In the genomic region with DNA sequence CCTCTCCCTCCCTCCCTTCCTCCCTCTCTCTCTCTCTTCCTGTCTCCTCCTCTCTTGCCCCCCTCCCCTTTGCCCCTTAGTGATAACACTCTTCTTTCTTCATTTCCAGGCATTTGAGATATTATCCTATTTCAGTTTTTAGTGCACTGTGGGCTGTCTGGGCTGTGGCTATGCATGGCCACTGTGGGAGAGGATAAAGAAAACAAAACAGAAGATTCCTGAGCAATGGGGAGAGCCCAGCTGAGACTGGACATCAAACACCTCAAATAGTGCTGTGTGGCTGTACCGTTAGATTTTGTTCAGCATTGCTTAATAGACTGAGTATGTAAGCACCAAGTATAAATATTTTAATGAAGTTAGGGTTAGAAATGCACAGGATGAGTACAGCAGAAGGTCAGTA, we compare ENCODE assay signal across 17 cellular contexts. TPM values are rescaled to one million over a fixed set of nuclear protein-coding genes. Genes with fewer than 3 reads are reported as not detected.
DNase-seq lines count a peak whose midpoint lies in the region; ATAC-seq and TF ChIP-seq lines count a peak whose summit lies in the region.
"Had no signal": no experiment of that assay in that cellular context is flagged by ENCODE, and none has a peak within 500 bp of the region (broad histone marks: within the 10 kb centered on the region; RNA-seq: fewer than 3 reads in every experiment).

No MANE protein-coding gene starts in this region.

- intact Hi-C loops in spleen (cut with DNase I; ENCODE audit: low total_unique reads), result no loop called here
- intact Hi-C loops in left lung (cut with DNase I), result no loop called here

- H3K27ac ChIP-seq in DND-41 (ENCODE audit: low read length) (no peak overlapping the region), osteoblast (ENCODE audit: low read depth, low read length) (no peak overlapping the region), spleen (no peak overlapping the region), left lung (no peak overlapping the region)

- DNase-seq in DND-41 (no peak), adipocyte (ENCODE audit: low read depth) (peak; percentile 9), fibroblast of villous mesenchyme (ENCODE audit: low read depth) (peak; percentile 60), osteoblast (ENCODE audit: insufficient read length, low spot score, missing footprints) (peak; percentile 74), spleen (no peak), left lung (no peak)
- no peak for DNase-seq in activated CD4-positive, alpha-beta T cell treated with anti-CD3 and anti-CD28 coated beads, Interleukin-2, amount 10 ng/mL, durations not matched to agents 7 days and 5 days
- DNase-seq: CD4-positive, alpha-beta T cell; DMS153; KBM-7; MV-4-11; NCI-H1694 treated with DMSO at 0.1 percent for 48 hours; NCI-H2107; NCI-H510A; NCI-H748 treated with DMSO at 0.1 percent for 48 hours; NK-92 treated with Interleukin-12 subunit alpha and Interleukin-12 subunit beta, amount 100 ng/mL, for 24 hours; Right ventricle myocardium superior had no signal

- H3K36me3 Mint-ChIP-seq in activated CD4-positive, alpha-beta T cell treated with anti-CD3 and anti-CD28 coated beads, Interleukin-2, amount 10 ng/mL, durations not matched to agents 7 days and 5 days (ENCODE audit: low read depth), result no peaks in the 10 kb centered on the region

- H3K9me3 ChIP-seq in DND-41 (ENCODE audit: insufficient read depth, low read length, severe bottlenecking), result no peaks in the 10 kb centered on the region
- no peaks in the 10 kb centered on the region for H3K9me3 ChIP-seq in adipocyte (ENCODE audit: control insufficient read depth, low read length)
- no peaks in the 10 kb centered on the region for H3K9me3 ChIP-seq in osteoblast (ENCODE audit: low read depth, low read length)
- peaks cover 0 to 5% (median 0%) of the 10 kb centered on the region in 8 donors for H3K9me3 ChIP-seq in spleen
- no peaks in the 10 kb centered on the region for H3K9me3 ChIP-seq in left lung

- no peak overlapping the region for H3K4me3 Mint-ChIP-seq in activated CD4-positive, alpha-beta T cell treated with anti-CD3 and anti-CD28 coated beads, Interleukin-2, amount 10 ng/mL, durations not matched to agents 7 days and 5 days
- H3K4me3 Mint-ChIP-seq: CD4-positive, alpha-beta T cell had no signal

- 76 to 86% (median 82%) methylated on average over 1 of the region's 1 CpG for WGBS in spleen, 5 donors

- POLR2A ChIA-PET in activated CD4-positive, alpha-beta T cell treated with anti-CD3 and anti-CD28 coated beads, Interleukin-2, amount 10 ng/mL, durations not matched to agents 7 days and 5 days (lab: Charles Lee), result no interaction called here

- CTCF ChIA-PET in activated CD4-positive, alpha-beta T cell treated with anti-CD3 and anti-CD28 coated beads, Interleukin-2, amount 10 ng/mL, durations not matched to agents 7 days and 5 days (lab: Charles Lee), result no interaction called here

- H3K4me1 Mint-ChIP-seq in activated CD4-positive, alpha-beta T cell treated with anti-CD3 and anti-CD28 coated beads, Interleukin-2, amount 10 ng/mL, durations not matched to agents 7 days and 5 days, result no peaks in the 10 kb centered on the region

- H2AFZ ChIP-seq in DND-41 (ENCODE audit: low read depth, low read length), result 0 out of 2 replicates have a peak overlapping the region, but pooled peaks have one; percentile 25
- H2AFZ ChIP-seq in osteoblast (ENCODE audit: low read length), result peak overlapping the region; percentile 47

- no peak for TF ChIP-seq CTCF in DND-41 (IDR thresholded peaks at IDR 0.05; ENCODE audit: borderline replicate concordance, extremely low read depth, low read length, poor library complexity, severe bottlenecking)
- no peak for TF ChIP-seq CTCF in fibroblast of villous mesenchyme (IDR thresholded peaks at IDR 0.05; ENCODE audit: insufficient read depth, low read depth, low read length)
- TF ChIP-seq CTCF in osteoblast (IDR thresholded peaks at IDR 0.05; ENCODE audit: extremely low read depth, low read depth, low read length), result no peak
- TF ChIP-seq CTCF in spleen (IDR thresholded peaks at IDR 0.05 in 8 of 11, conservative IDR thresholded peaks at IDR 0.05 in 3 of 11), result no peak
- no peak for TF ChIP-seq CTCF in left lung (IDR thresholded peaks at IDR 0.05)

- H3K36me3 ChIP-seq in DND-41 (ENCODE audit: insufficient read depth, low read length) (no peaks in the 10 kb centered on the region), adipocyte (ENCODE audit: control insufficient read depth, insufficient read depth, low read length, severe bottlenecking) (no peaks in the 10 kb centered on the region), osteoblast (ENCODE audit: insufficient read depth, low read length) (no peaks in the 10 kb centered on the region), spleen (no peaks in the 10 kb centered on the region), left lung (no peaks in the 10 kb centered on the region)

- ATAC-seq in DND-41 (ENCODE audit: insufficient read depth, low read depth), result peak; percentile 48; the same call in 2 of the 3 replicates
- ATAC-seq in left lung, result no peak

- H3K9ac ChIP-seq in DND-41 (ENCODE audit: low read depth, low read length) (no peak overlapping the region), adipocyte (ENCODE audit: low read length) (no peak overlapping the region)

- H3K4me3 ChIP-seq in DND-41 (ENCODE audit: low read depth in 1 of 2, low read length in 2 of 2) (no peak overlapping the region), adipocyte (ENCODE audit: low read length) (no peak overlapping the region), fibroblast of villous mesenchyme (ENCODE audit: low read depth, low read length) (no peak overlapping the region), osteoblast (ENCODE audit: insufficient read depth, low read length) (no peak overlapping the region), spleen (no peak overlapping the region), left lung (no peak overlapping the region)

- no peaks in the 10 kb centered on the region for H3K9me3 Mint-ChIP-seq in activated CD4-positive, alpha-beta T cell treated with anti-CD3 and anti-CD28 coated beads, Interleukin-2, amount 10 ng/mL, durations not matched to agents 7 days and 5 days
- H3K9me3 Mint-ChIP-seq: CD4-positive, alpha-beta T cell had no signal

- H3K27ac Mint-ChIP-seq in activated CD4-positive, alpha-beta T cell treated with anti-CD3 and anti-CD28 coated beads, Interleukin-2, amount 10 ng/mL, durations not matched to agents 7 days and 5 days, result no peak overlapping the region
- H3K27ac Mint-ChIP-seq: CD4-positive, alpha-beta T cell had no signal

- no peak for TF ChIP-seq POLR2A in spleen (IDR thresholded peaks at IDR 0.05)

- H3K4me1 ChIP-seq in DND-41 (ENCODE audit: insufficient read depth, low read length), result peaks cover 3% of the 10 kb centered on the region; the same call in 1 of the 2 replicates
- H3K4me1 ChIP-seq in adipocyte (ENCODE audit: control insufficient read depth, insufficient read depth, low read length), result peaks cover 12% of the 10 kb centered on the region
- no peaks in the 10 kb centered on the region for H3K4me1 ChIP-seq in osteoblast (ENCODE audit: insufficient read depth, low read length)
- peaks cover 0 to 4% (median 0%) of the 10 kb centered on the region in 6 donors for H3K4me1 ChIP-seq in spleen
- H3K4me1 ChIP-seq in left lung, result peaks cover 0 to 3% of the 10 kb centered on the region in 2 donors

- H3K27me3 Mint-ChIP-seq in activated CD4-positive, alpha-beta T cell treated with anti-CD3 and anti-CD28 coated beads, Interleukin-2, amount 10 ng/mL, durations not matched to agents 7 days and 5 days, result peaks cover 19% of the 10 kb centered on the region

- H3K27me3 ChIP-seq in DND-41 (ENCODE audit: insufficient read depth, low read length, poor library complexity) (no peaks in the 10 kb centered on the region), adipocyte (replicated peaks; ENCODE audit: control insufficient read depth, insufficient read depth, low read length) (no peaks in the 10 kb centered on the region), osteoblast (ENCODE audit: insufficient read depth, low read length) (no peaks in the 10 kb centered on the region), spleen (replicated peaks in 1 of 7) (no peaks in the 10 kb centered on the region), left lung (no peaks in the 10 kb centered on the region)

- H4K20me1 ChIP-seq in DND-41 (ENCODE audit: insufficient read depth, low read length) (no peaks in the 10 kb centered on the region), osteoblast (ENCODE audit: insufficient read depth, low read length) (no peaks in the 10 kb centered on the region)

- H3K79me2 ChIP-seq in DND-41 (ENCODE audit: insufficient read depth, low read length) (no peaks in the 10 kb centered on the region), osteoblast (ENCODE audit: insufficient read depth, low read length) (no peaks in the 10 kb centered on the region)

- H3K4me2 ChIP-seq in DND-41 (ENCODE audit: insufficient read depth, low read length), result no peak overlapping the region
- H3K4me2 ChIP-seq in osteoblast (ENCODE audit: insufficient read depth, low read length), result no peak overlapping the region

RNA-seq across cellular contexts. Expression of a gene that starts 7.8 kb away (rescaled TPM):
- 169 and 231 TPM in 2 replicates for total RNA-seq in fibroblast of villous mesenchyme
- total RNA-seq in osteoblast, result 148 and 184 TPM in 2 replicates
- 10 to 100 TPM; 14.3 to 34.3 (median 22.9) TPM for total RNA-seq in spleen
- 1 to 10 TPM; 5.0 to 8.8 (median 6.0) TPM for polyA plus RNA-seq in spleen
- total RNA-seq in left lung, result 10 to 100 TPM; 30.3 to 53.1 TPM
- total RNA-seq in activated CD4-positive, alpha-beta T cell treated with anti-CD3 and anti-CD28 coated beads, Interleukin-2, amount 10 ng/mL, durations not matched to agents 7 days and 5 days, result 10 to 100 TPM; 17.9 to 20.2 TPM

Comparison
In these comparisons a context has a peak if more than half of its experiments do, and no peak if none do; other contexts are left out.
1. DNase-seq: peak in adipocyte (single experiment), fibroblast of villous mesenchyme (single experiment) and osteoblast (single experiment); none in DND-41 (single experiment), spleen (single experiment), left lung (0 of 2) and activated CD4-positive, alpha-beta T cell treated with anti-CD3 and anti-CD28 coated beads, Interleukin-2, amount 10 ng/mL, durations not matched to agents 7 days and 5 days (single experiment).